In genomic region chr15:73697033-73697467, GRCh38 we compare ENCODE assay signal across 9 cellular contexts. TPM values are rescaled to one million over a fixed set of nuclear protein-coding genes. Genes with fewer than 3 reads are reported as not detected.
DNase-seq lines count a peak whose midpoint lies in the region; ATAC-seq and TF ChIP-seq lines count a peak whose summit lies in the region.
"Had no signal": no experiment of that assay in that cellular context is flagged by ENCODE, and none has a peak within 500 bp of the region (broad histone marks: within the 10 kb centered on the region; RNA-seq: fewer than 3 reads in every experiment).

No MANE protein-coding gene starts in this region.

- no peak for TF ChIP-seq CTCF in epithelial cell of esophagus (IDR thresholded peaks at IDR 0.05; ENCODE audit: insufficient read depth, low read depth, low read length, missing control alignments)

- DNase-seq in NOMO-1 treated with DMSO at 0.1 percent for 48 hours (lab: John Stamatoyannopoulos, UW; ENCODE audit: unreplicated experiment) (peak; percentile 77), epithelial cell of esophagus (ENCODE audit: low read depth) (peak; percentile 91), mucosa of gallbladder (ENCODE audit: low spot score) (peak; percentile 84), NCI-H128 (lab: John Stamatoyannopoulos, UW; ENCODE audit: unreplicated experiment) (no peak)
- DNase-seq in activated CD8-positive, alpha-beta memory T cell treated with anti-CD3 and anti-CD28 coated beads, Interleukin-2, amount 50 U/mL, for 4 hours, result peak; percentile 64
- peak; percentile 62 for DNase-seq in stimulated activated CD8-positive, alpha-beta memory T cell treated with anti-CD3 and anti-CD28 coated beads, Interleukin-4, amount 100 ng/mL, for 24 hours (ENCODE audit: low read depth)

- peak; percentile 80 for ATAC-seq in GM18498 (IDR thresholded peaks at IDR 0.05; ENCODE audit: unreplicated experiment)
- peak; percentile 68 for ATAC-seq in HG02970 (IDR thresholded peaks at IDR 0.05; ENCODE audit: low FRiP score, unreplicated experiment)

- H3K4me3 ChIP-seq in epithelial cell of esophagus (ENCODE audit: low read length), result no peak overlapping the region

RNA-seq across cellular contexts. Expression of gene CD276, which starts 12.9 kb away (rescaled TPM):
- 51.9 TPM for total RNA-seq in mucosa of gallbladder

RNA-seq across cellular contexts. Expression of gene INSYN1, which starts 56.1 kb away (rescaled TPM):
- 13.8 TPM for total RNA-seq in mucosa of gallbladder
- total RNA-seq: mononuclear cell had no signal
